ENCODE assay signal across 6 cellular contexts in genomic region chr19:46660601-46661019, GRCh38. TPM values are rescaled to one million over a fixed set of nuclear protein-coding genes. Genes with fewer than 3 reads are reported as not detected.
DNase-seq lines count a peak whose midpoint lies in the region; ATAC-seq and TF ChIP-seq lines count a peak whose summit lies in the region.

No MANE protein-coding gene starts in this region.

- no peaks in the 10 kb centered on the region; the same call in 1 of the 2 replicates for H4K20me1 ChIP-seq in Karpas-422 (ENCODE audit: insufficient read depth, low read depth, low read length)

- no peak for ATAC-seq in HG03342 (IDR thresholded peaks at IDR 0.05; ENCODE audit: unreplicated experiment)

- no peaks in the 10 kb centered on the region for H3K9me2 ChIP-seq in Karpas-422 (replicated peaks; ENCODE audit: insufficient read depth, low read length)

- peak overlapping the region; percentile 78 for H3K4me2 ChIP-seq in Karpas-422 (ENCODE audit: low read depth, low read length, poor library complexity, severe bottlenecking)

- CTCF ChIA-PET in BJ (lab: Yijun Ruan, JAX), result interaction anchor here (1.1 to 11.4 kb wide), 12 partner anchors 13 to 265 kb away, joined by 3 to 347 read pairs (median 12); partner anchors contain the start of genes CALM3, GNG8 and PTGIR

- no peak for TF ChIP-seq CTCF in BJ (IDR thresholded peaks at IDR 0.05; ENCODE audit: insufficient read depth, low read depth, low read length)
- no peak for TF ChIP-seq CTCF in cardiac muscle cell (IDR thresholded peaks at IDR 0.05; ENCODE audit: low read depth, low read length)

- H3K27ac ChIP-seq in Karpas-422 (ENCODE audit: low read length) (no peak overlapping the region), cardiac muscle cell (peak overlapping the region; percentile 80), thymus (ENCODE audit: low read depth) (no peak overlapping the region)

- 1% methylated on average over 39 of the region's 39 CpGs for WGBS in thymus

- 0 out of 2 replicates have a peak overlapping the region, but pooled peaks have one; percentile 34 for H2AFZ ChIP-seq in Karpas-422 (ENCODE audit: low read length)

- peak overlapping the region; percentile 53 for H3K9ac ChIP-seq in Karpas-422 (ENCODE audit: low read length)

- H3K9me3 ChIP-seq in Karpas-422 (ENCODE audit: low read length) (no peaks in the 10 kb centered on the region), cardiac muscle cell (ENCODE audit: low read depth) (no peaks in the 10 kb centered on the region), thymus (ENCODE audit: control insufficient read depth) (no peaks in the 10 kb centered on the region)

- POLR2A ChIA-PET in BJ (lab: Charles Lee), result interaction anchor here (0.6 to 2.0 kb wide), 5 partner anchors 29 to 169 kb away, joined by 3 to 17 read pairs (median 5); partner anchors contain the start of gene PTGIR

- no peaks in the 10 kb centered on the region for H3K36me3 ChIP-seq in BJ (ENCODE audit: control insufficient read depth, insufficient read depth, low read length)
- no peaks in the 10 kb centered on the region for H3K36me3 ChIP-seq in Karpas-422 (ENCODE audit: insufficient read depth, low read length)
- no peaks in the 10 kb centered on the region for H3K36me3 ChIP-seq in cardiac muscle cell
- no peaks in the 10 kb centered on the region for H3K36me3 ChIP-seq in thymus (ENCODE audit: control insufficient read depth, insufficient read depth)

- H3K4me3 ChIP-seq in BJ (ENCODE audit: low read depth, low read length), result peak overlapping the region; percentile 75
- peak overlapping the region; percentile 66 for H3K4me3 ChIP-seq in Karpas-422 (ENCODE audit: low read length)
- H3K4me3 ChIP-seq in cardiac muscle cell, result peak overlapping the region; percentile 85
- peak overlapping the region; percentile 58 for H3K4me3 ChIP-seq in thymus (ENCODE audit: low read length)

- no peak for DNase-seq in BJ (ENCODE audit: low read depth)
- no peak for DNase-seq in Karpas-422
- no peak for DNase-seq in cardiac muscle cell (ENCODE audit: low read depth in 1 of 2, low spot score in 1 of 2)
- DNase-seq in DMS79 (lab: John Stamatoyannopoulos, UW), result no peak

- H3K27me3 ChIP-seq in BJ (ENCODE audit: control insufficient read depth, insufficient read depth, low read length), result no peaks in the 10 kb centered on the region
- no peaks in the 10 kb centered on the region for H3K27me3 ChIP-seq in Karpas-422 (ENCODE audit: low read length)
- no peaks in the 10 kb centered on the region for H3K27me3 ChIP-seq in cardiac muscle cell
- H3K27me3 ChIP-seq in thymus (ENCODE audit: control insufficient read depth, insufficient read depth), result peaks cover 31% of the 10 kb centered on the region

- H3K4me1 ChIP-seq in Karpas-422 (ENCODE audit: low read length) (peaks cover 29% of the 10 kb centered on the region), cardiac muscle cell (ENCODE audit: low read depth) (peaks cover 9% of the 10 kb centered on the region), thymus (ENCODE audit: control insufficient read depth, insufficient read depth, low read length) (peaks cover 9% of the 10 kb centered on the region)

- H3K79me2 ChIP-seq in Karpas-422 (ENCODE audit: low read length), result no peaks in the 10 kb centered on the region

RNA-seq across cellular contexts. Expression of gene DACT3, which starts 0.4 kb away (rescaled TPM):
- polyA plus RNA-seq in BJ (2011; rRNA removed) (6.2 and 7.1 TPM in 2 replicates), cardiac muscle cell (107 and 153 TPM in 2 replicates), thymus (3.4 TPM)
- 4.1 and 5.5 TPM in 2 replicates for polyA minus RNA-seq in BJ (2011; rRNA and poly(A)+ RNA removed)
- total RNA-seq in Karpas-422 (2014; rRNA removed; shearing (Covaris generic); ENCODE audit: low replicate concordance), result 0.14 and 0.19 TPM in 2 replicates
- 115 and 142 TPM in 2 replicates for total RNA-seq in cardiac muscle cell

RNA-seq across cellular contexts. Expression of gene GNG8, which starts 24.6 kb away (rescaled TPM):
- polyA plus RNA-seq in BJ (2011; rRNA removed) (not detected in 2 replicates), cardiac muscle cell (6.8 and 16.2 TPM in 2 replicates), thymus (not detected)
- not detected in 2 replicates for polyA minus RNA-seq in BJ (2011; rRNA and poly(A)+ RNA removed)
- total RNA-seq in Karpas-422 (2014; rRNA removed; shearing (Covaris generic); ENCODE audit: low replicate concordance), result not detected in 2 replicates
- not detected in 2 replicates for total RNA-seq in cardiac muscle cell

RNA-seq across cellular contexts. Expression of gene PTGIR, which starts 35.7 kb away (rescaled TPM):
- polyA plus RNA-seq in BJ (2011; rRNA removed) (16.9 and 27.8 TPM in 2 replicates), cardiac muscle cell (0.82 TPM in 1 of 2 replicates, not detected in the other), thymus (7.8 TPM)
- polyA minus RNA-seq in BJ (2011; rRNA and poly(A)+ RNA removed), result 9.5 and 13.1 TPM in 2 replicates
- not detected in 2 replicates for total RNA-seq in Karpas-422 (2014; rRNA removed; shearing (Covaris generic); ENCODE audit: low replicate concordance)
- 0.12 and 0.35 TPM in 2 replicates for total RNA-seq in cardiac muscle cell

RNA-seq across cellular contexts. Expression of gene PRKD2, which starts 56.3 kb away (rescaled TPM):
- polyA plus RNA-seq in BJ (2011; rRNA removed) (11.4 and 19.4 TPM in 2 replicates), cardiac muscle cell (25.5 and 53.9 TPM in 2 replicates), thymus (109 TPM)
- 16.8 and 22.1 TPM in 2 replicates for polyA minus RNA-seq in BJ (2011; rRNA and poly(A)+ RNA removed)
- 20.0 and 34.6 TPM in 2 replicates for total RNA-seq in Karpas-422 (2014; rRNA removed; shearing (Covaris generic); ENCODE audit: low replicate concordance)
- total RNA-seq in cardiac muscle cell, result 16.0 and 24.7 TPM in 2 replicates

RNA-seq across cellular contexts. Expression of gene CALM3, which starts 59.5 kb away (rescaled TPM):
- polyA plus RNA-seq in BJ (2011; rRNA removed), result 516 and 517 TPM in 2 replicates
- 100 and 115 TPM in 2 replicates for polyA minus RNA-seq in BJ (2011; rRNA and poly(A)+ RNA removed)
- 103 and 122 TPM in 2 replicates for total RNA-seq in Karpas-422 (2014; rRNA removed; shearing (Covaris generic); ENCODE audit: low replicate concordance)
- 414 and 867 TPM in 2 replicates for total RNA-seq in cardiac muscle cell
- 412 and 576 TPM in 2 replicates for polyA plus RNA-seq in cardiac muscle cell
- 167 TPM for polyA plus RNA-seq in thymus

Comparison
In these comparisons a context has a peak if more than half of its experiments do, and no peak if none do; other contexts are left out.
1. RNA of gene DACT3, which starts 0.4 kb away (polyA plus RNA-seq): 107 to 153 TPM in cardiac muscle cell; 6.2 to 7.1 TPM in BJ and 3.4 TPM in thymus (single experiment); every median in the first group is over 10 times any median in the second.
2. Peak in every context shown above with its lines, with median percentiles within 50 percentile points of each other: H3K4me3 ChIP-seq.